ENCODE assay signal across 21 cellular contexts in genomic region chr13:75774176-75774575, GRCh38.
"Had no signal": no experiment of that assay in that cellular context is flagged by ENCODE, and none has a peak within 500 bp of the region (broad histone marks: within the 10 kb centered on the region; RNA-seq: fewer than 3 reads in every experiment).

No MANE protein-coding gene starts in this region.

- H3K36me3 ChIP-seq: heart right ventricle, pancreas, spleen, thoracic aorta, upper lobe of right lung had no signal

- H3K4me3 ChIP-seq: dorsolateral prefrontal cortex, heart right ventricle, mucosa of descending colon, pancreas, SK-N-MC, spleen, thoracic aorta, upper lobe of right lung had no signal

- H3K27me3 ChIP-seq: dorsolateral prefrontal cortex, heart right ventricle, pancreas, spleen, upper lobe of right lung had no signal

- H3K27ac ChIP-seq: dorsolateral prefrontal cortex, heart right ventricle, pancreas, SK-N-MC, spleen, thoracic aorta, upper lobe of right lung had no signal

- H3K27me3 Mint-ChIP-seq: activated CD4-positive, alpha-beta T cell treated with anti-CD3 and anti-CD28 coated beads, Interleukin-2, amount 10 ng/mL, durations not matched to agents 24 days and 14 days; activated naive CD8-positive, alpha-beta T cell treated with anti-CD3 and anti-CD28 coated beads, Interleukin-2, amount 10 ng/mL, durations not matched to agents 7 days and 5 days; brain; naive thymus-derived CD4-positive, alpha-beta T cell; stimulated activated naive B cell treated with anti-CD40 and anti-IgM and Interleukin-4, amounts not matched to agents 10 μg/mL and 1 μg/mL and 100 μg/mL, for 72 hours had no signal

- H3K27ac Mint-ChIP-seq: activated CD4-positive, alpha-beta T cell treated with anti-CD3 and anti-CD28 coated beads, Interleukin-2, amount 10 ng/mL, durations not matched to agents 24 days and 14 days; activated naive CD8-positive, alpha-beta T cell treated with anti-CD3 and anti-CD28 coated beads, Interleukin-2, amount 10 ng/mL, durations not matched to agents 7 days and 5 days; activated T-helper 1 cell treated with anti-CD3 and anti-CD28 coated beads, Interleukin-12 subunit alpha, Interleukin-12 subunit beta, Interleukin-2, Interleukin-4 antibody, amounts not matched to agents 30 ng/mL and 10 ng/mL and 1 ng/mL, durations not matched to agents 14 hours and 24 hours and 36 hours; brain; naive thymus-derived CD4-positive, alpha-beta T cell; stimulated activated naive B cell treated with anti-CD40 and anti-IgM and Interleukin-4, amounts not matched to agents 10 μg/mL and 1 μg/mL and 100 μg/mL, for 72 hours had no signal

- DNase-seq: activated CD4-positive, alpha-beta T cell treated with anti-CD3 and anti-CD28 coated beads, Interleukin-2, amount 10 ng/mL, durations not matched to agents 24 days and 14 days; activated CD4-positive, CD25-positive, alpha-beta regulatory T cell; activated naive CD8-positive, alpha-beta T cell treated with anti-CD3 and anti-CD28 coated beads, Interleukin-2, amount 10 ng/mL, durations not matched to agents 7 days and 5 days; central memory CD4-positive, alpha-beta T cell; dorsolateral prefrontal cortex; erythroblast; heart right ventricle; mesenchymal stem cell; mucosa of descending colon; naive thymus-derived CD4-positive, alpha-beta T cell; pancreas; spleen; stimulated activated CD4-positive, alpha-beta T cell treated with anti-CD3 and anti-CD28 coated beads, Interleukin-4, amount 100 ng/mL, for 4 hours; stimulated activated naive B cell treated with anti-CD40 and anti-IgM and Interleukin-4, amounts not matched to agents 10 μg/mL and 1 μg/mL and 100 μg/mL, for 72 hours; T1000; upper lobe of right lung had no signal

- ATAC-seq: heart right ventricle; mucosa of descending colon; naive thymus-derived CD4-positive, alpha-beta T cell; pancreas; sciatic nerve; stimulated activated naive B cell treated with anti-CD40 and anti-IgM and Interleukin-4, amounts not matched to agents 10 μg/mL and 1 μg/mL and 100 μg/mL, for 72 hours; upper lobe of right lung had no signal

- H3K9me3 ChIP-seq: mucosa of descending colon, pancreas, thoracic aorta, upper lobe of right lung had no signal

- H3K4me1 Mint-ChIP-seq: stimulated activated naive B cell treated with anti-CD40 and anti-IgM and Interleukin-4, amounts not matched to agents 10 μg/mL and 1 μg/mL and 100 μg/mL, for 72 hours had no signal

- H3K4me1 ChIP-seq: spleen, upper lobe of right lung had no signal

- H3K4me3 Mint-ChIP-seq: activated CD4-positive, alpha-beta T cell treated with anti-CD3 and anti-CD28 coated beads, Interleukin-2, amount 10 ng/mL, durations not matched to agents 24 days and 14 days; activated naive CD8-positive, alpha-beta T cell treated with anti-CD3 and anti-CD28 coated beads, Interleukin-2, amount 10 ng/mL, durations not matched to agents 7 days and 5 days; activated T-helper 1 cell treated with anti-CD3 and anti-CD28 coated beads, Interleukin-12 subunit alpha, Interleukin-12 subunit beta, Interleukin-2, Interleukin-4 antibody, amounts not matched to agents 30 ng/mL and 10 ng/mL and 1 ng/mL, durations not matched to agents 14 hours and 24 hours and 36 hours; brain; naive thymus-derived CD4-positive, alpha-beta T cell; stimulated activated naive B cell treated with anti-CD40 and anti-IgM and Interleukin-4, amounts not matched to agents 10 μg/mL and 1 μg/mL and 100 μg/mL, for 72 hours had no signal
